8 cellular contexts compared by ENCODE assay signal in the genomic region with DNA sequence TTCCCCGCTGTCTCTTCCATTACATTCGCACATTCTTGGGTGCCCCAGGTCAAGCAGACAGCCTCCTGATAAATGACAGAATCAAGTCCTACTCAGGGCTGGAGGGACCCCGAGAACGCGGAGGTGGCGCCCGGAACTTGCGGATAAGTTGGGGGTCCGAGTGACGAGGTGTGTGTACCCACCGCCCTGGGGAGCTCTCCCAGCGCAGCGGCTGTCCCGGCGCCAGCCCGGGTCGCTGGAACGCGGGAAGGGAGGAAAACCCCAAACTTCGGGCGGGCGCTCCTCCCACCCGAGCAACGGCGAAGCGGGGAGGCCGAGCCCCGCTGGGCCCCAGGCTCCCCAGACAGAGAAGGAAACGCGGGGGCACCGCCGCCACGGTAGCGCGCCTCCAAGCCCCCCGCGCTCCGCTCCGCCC. TPM values are rescaled to one million over a fixed set of nuclear protein-coding genes. Genes with fewer than 3 reads are reported as not detected.
A peak's percentile ranks its signal among the peaks of the same experiment; 100 is the strongest.
DNase-seq lines count a peak whose midpoint lies in the region; ATAC-seq and TF ChIP-seq lines count a peak whose summit lies in the region.

No MANE protein-coding gene starts in this region.

- H3K4me1 ChIP-seq in mucosa of descending colon (ENCODE audit: low read depth), result peaks cover 25% of the 10 kb centered on the region

- H3K9me3 Mint-ChIP-seq in activated T-cell treated with anti-CD3 and anti-CD28 coated beads, Interleukin-2, amount 50 U/mL, for 24 hours, result no peaks in the 10 kb centered on the region
- no peaks in the 10 kb centered on the region for H3K9me3 Mint-ChIP-seq in chondrocyte (ENCODE audit: low read depth)

- no peak for DNase-seq in activated T-cell treated with anti-CD3 and anti-CD28 coated beads, Interleukin-2, amount 50 U/mL, for 24 hours
- no peak for DNase-seq in activated T-cell treated with anti-CD3 and anti-CD28 coated beads, Interleukin-2, amount 50 U/mL, for 48 hours
- no peak for DNase-seq in MG63
- DNase-seq in chondrocyte (ENCODE audit: low spot score), result peak; percentile 64
- DNase-seq in mucosa of descending colon, result peak in 1 of 3 donors; percentile 29
- DNase-seq in NCI-H524 treated with DMSO at 0.1 percent for 48 hours (lab: John Stamatoyannopoulos, UW), result no peak
- DNase-seq in epidermal melanocyte (ENCODE audit: insufficient read length, low spot score), result no peak
- DNase-seq in activated effector memory CD4-positive, alpha-beta T cell treated with anti-CD3 and anti-CD28 coated beads, Interleukin-2, amount 50 U/mL, for 16 hours, result no peak

- H3K4me3 ChIP-seq in MG63 (peak overlapping the region; percentile 97), mucosa of descending colon (peak overlapping the region; percentile 67)

- peak overlapping the region; percentile 91 for H3K27ac Mint-ChIP-seq in activated T-cell treated with anti-CD3 and anti-CD28 coated beads, Interleukin-2, amount 50 U/mL, for 24 hours
- peak overlapping the region; percentile 63 for H3K27ac Mint-ChIP-seq in chondrocyte (ENCODE audit: unreplicated experiment)

- peak overlapping the region; percentile 98 for H3K4me3 Mint-ChIP-seq in activated T-cell treated with anti-CD3 and anti-CD28 coated beads, Interleukin-2, amount 50 U/mL, for 24 hours
- H3K4me3 Mint-ChIP-seq in chondrocyte (ENCODE audit: unreplicated experiment), result peak overlapping the region; percentile 83

- no peaks in the 10 kb centered on the region for H3K27me3 Mint-ChIP-seq in activated T-cell treated with anti-CD3 and anti-CD28 coated beads, Interleukin-2, amount 50 U/mL, for 24 hours
- H3K27me3 Mint-ChIP-seq in chondrocyte (ENCODE audit: low read depth), result no peaks in the 10 kb centered on the region

- intact Hi-C loops in mucosa of descending colon (cut with DNase I, micrococcal nuclease), result no loop called here

- H3K36me3 Mint-ChIP-seq in activated T-cell treated with anti-CD3 and anti-CD28 coated beads, Interleukin-2, amount 50 U/mL, for 24 hours (ENCODE audit: low read depth), result peaks cover 46% of the 10 kb centered on the region
- H3K36me3 Mint-ChIP-seq in chondrocyte (ENCODE audit: low read depth), result no peaks in the 10 kb centered on the region

- TF ChIP-seq CTCF in chondrocyte (IDR thresholded peaks at IDR 0.05), result no peak
- TF ChIP-seq CTCF in mucosa of descending colon (IDR thresholded peaks at IDR 0.05), result no peak

- H3K9me3 ChIP-seq in MG63, result no peaks in the 10 kb centered on the region
- H3K9me3 ChIP-seq in mucosa of descending colon, result no peaks in the 10 kb centered on the region

- H3K36me3 ChIP-seq in MG63 (peaks cover 29% of the 10 kb centered on the region), mucosa of descending colon (ENCODE audit: low read depth) (no peaks in the 10 kb centered on the region)

- H3K4me1 Mint-ChIP-seq in activated T-cell treated with anti-CD3 and anti-CD28 coated beads, Interleukin-2, amount 50 U/mL, for 24 hours (ENCODE audit: low read depth), result peaks cover 47% of the 10 kb centered on the region
- peaks cover 23% of the 10 kb centered on the region for H3K4me1 Mint-ChIP-seq in chondrocyte (ENCODE audit: low read depth)

- peak; percentile 5 for ATAC-seq in mucosa of descending colon

- no peaks in the 10 kb centered on the region for H3K27me3 ChIP-seq in MG63

RNA-seq across cellular contexts. Expression of a gene that starts 0.6 kb away (rescaled TPM):
- 29.5 and 38.8 TPM in 2 replicates for total RNA-seq in MG63 (2014; rRNA removed; shearing (Covaris generic); ENCODE audit: low replicate concordance)
- total RNA-seq in chondrocyte (18.0 to 20.8 TPM (median 19.2 TPM) in 3 replicates), mucosa of descending colon (10 to 100 TPM; 20.1 to 39.2 (median 31.0) TPM)

RNA-seq across cellular contexts. Expression of a gene that starts 23.8 kb away (rescaled TPM):
- total RNA-seq in MG63 (2014; rRNA removed; shearing (Covaris generic); ENCODE audit: low replicate concordance), result 0.82 and 3.3 TPM in 2 replicates
- total RNA-seq in chondrocyte, result 0.65 to 0.97 TPM (median 0.90 TPM) in 3 replicates
- 100 to 1,000 TPM in 1 of 3 donors, 10 to 100 TPM in 2; 50.8 to 122 (median 98.1) TPM for total RNA-seq in mucosa of descending colon

RNA-seq across cellular contexts. Expression of a gene that starts 48.6 kb away (rescaled TPM):
- total RNA-seq in MG63 (2014; rRNA removed; shearing (Covaris generic); ENCODE audit: low replicate concordance), result 35.2 and 41.3 TPM in 2 replicates
- 46.0 to 52.7 TPM (median 49.1 TPM) in 3 replicates for total RNA-seq in chondrocyte
- total RNA-seq in mucosa of descending colon, result 10 to 100 TPM; 50.4 to 65.3 (median 65.3) TPM

Comparison
In these comparisons a context has a peak if more than half of its experiments do, and no peak if none do; other contexts are left out.
1. RNA of a gene that starts 23.8 kb away (total RNA-seq): 50.8 to 122 TPM in mucosa of descending colon; 0.65 to 0.97 TPM in chondrocyte and 0.82 to 3.3 TPM in MG63; every median in the first group is over 10 times any median in the second.